ENCODE assay signal across 16 cellular contexts in genomic region chr14:22506778-22507351, GRCh38.
DNase-seq lines count a peak whose midpoint lies in the region; ATAC-seq, FAIRE-seq and TF ChIP-seq lines count a peak whose summit lies in the region.
"Had no signal": no experiment of that assay in that cellular context is flagged by ENCODE, and none has a peak within 500 bp of the region (broad histone marks: within the 10 kb centered on the region; RNA-seq: fewer than 3 reads in every experiment).

No MANE protein-coding gene starts in this region.

- H3K36me3 Mint-ChIP-seq in CD8-positive, alpha-beta T cell = peaks cover 88% of the 10 kb centered on the region
- peaks cover 47% of the 10 kb centered on the region for H3K36me3 Mint-ChIP-seq in activated naive CD8-positive, alpha-beta T cell
- H3K36me3 Mint-ChIP-seq in nephron (ENCODE audit: low read depth) = no peaks in the 10 kb centered on the region

- peaks cover 27% of the 10 kb centered on the region for H3K36me3 ChIP-seq in CD8-positive, alpha-beta T cell (ENCODE audit: insufficient read depth, low read length)
- H3K36me3 ChIP-seq: prostate gland had no signal

- peak in 1 of 7 experiments; percentile 60 for DNase-seq in CD8-positive, alpha-beta T cell
- no peak for DNase-seq in GM12892 (ENCODE audit: insufficient read length)
- DNase-seq in SHP77 (lab: John Stamatoyannopoulos, UW) = no peak
- DNase-seq: amniotic stem cell, NCI-H2029, NCI-H748 treated with DMSO at 0.1 percent for 48 hours, trophoblast cell had no signal

- peak overlapping the region; percentile 99 for H3K27ac Mint-ChIP-seq in CD8-positive, alpha-beta T cell
- peak overlapping the region; percentile 100 for H3K27ac Mint-ChIP-seq in activated naive CD8-positive, alpha-beta T cell
- peak overlapping the region; percentile 69 to 87 (median 82) for H3K27ac Mint-ChIP-seq in nephron

- H3K4me1 Mint-ChIP-seq in CD8-positive, alpha-beta T cell (ENCODE audit: low read depth) = peaks cover 82% of the 10 kb centered on the region
- peaks cover 55% of the 10 kb centered on the region for H3K4me1 Mint-ChIP-seq in activated naive CD8-positive, alpha-beta T cell (ENCODE audit: low read depth)
- peaks cover 47% of the 10 kb centered on the region for H3K4me1 Mint-ChIP-seq in nephron

- no peak for TF ChIP-seq CTCF in CD8-positive, alpha-beta T cell (IDR thresholded peaks at IDR 0.05)
- no peak for TF ChIP-seq CTCF in nephron (IDR thresholded peaks at IDR 0.05; ENCODE audit: unreplicated experiment in 3 of 3)

- FAIRE-seq in GM12892 (lab: Jason Lieb, UNC) = peak; percentile 95
- FAIRE-seq: G401.6, HTR-8/SVneo, islet of Langerhans had no signal

- peak; percentile 43 for ATAC-seq in CD8-positive, alpha-beta T cell
- ATAC-seq in HG03469 (IDR thresholded peaks at IDR 0.05; ENCODE audit: unreplicated experiment) (no peak), GM21360 (IDR thresholded peaks at IDR 0.05; ENCODE audit: unreplicated experiment) (no peak)

- H3K27me3 Mint-ChIP-seq in CD8-positive, alpha-beta T cell (ENCODE audit: low read depth) = no peaks in the 10 kb centered on the region
- H3K27me3 Mint-ChIP-seq in activated naive CD8-positive, alpha-beta T cell = no peaks in the 10 kb centered on the region
- peaks cover 7% of the 10 kb centered on the region for H3K27me3 Mint-ChIP-seq in nephron (ENCODE audit: low read depth)

- no peaks in the 10 kb centered on the region for H3K9me3 Mint-ChIP-seq in CD8-positive, alpha-beta T cell
- H3K9me3 Mint-ChIP-seq in activated naive CD8-positive, alpha-beta T cell (ENCODE audit: low read depth) = no peaks in the 10 kb centered on the region
- no peaks in the 10 kb centered on the region for H3K9me3 Mint-ChIP-seq in nephron

- no peaks in the 10 kb centered on the region for H3K27me3 ChIP-seq in CD8-positive, alpha-beta T cell (ENCODE audit: insufficient read depth, low read length)

- peak overlapping the region; percentile 81 for H3K4me3 Mint-ChIP-seq in CD8-positive, alpha-beta T cell
- peak overlapping the region; percentile 95 for H3K4me3 Mint-ChIP-seq in activated naive CD8-positive, alpha-beta T cell
- H3K4me3 Mint-ChIP-seq in nephron = peak overlapping the region; percentile 35 to 71 (median 57)

- H3K9me3 ChIP-seq in CD8-positive, alpha-beta T cell (ENCODE audit: low read length) = no peaks in the 10 kb centered on the region
- H3K9me3 ChIP-seq: prostate gland had no signal

- POLR2A ChIA-PET in CD8-positive, alpha-beta T cell (lab: Charles Lee) = interaction anchor here (0.6 to 26.7 kb wide), 15 partner anchors 8 to 638 kb away, joined by 3 to 472 read pairs (median 4); no protein-coding TSS in a partner anchor

- peaks cover 61% of the 10 kb centered on the region for H3K4me1 ChIP-seq in CD8-positive, alpha-beta T cell (ENCODE audit: insufficient read depth, low read length)
- H3K4me1 ChIP-seq: prostate gland had no signal

- intact Hi-C loops in CD8-positive, alpha-beta T cell (cut with DNase I, micrococcal nuclease) = loop anchor here (1.0 to 10.0 kb wide), 5 partner anchors 40 to 642 kb away; no protein-coding TSS in a partner anchor

- H3K4me3 ChIP-seq in CD8-positive, alpha-beta T cell (ENCODE audit: low read depth, low read length) = peak overlapping the region; percentile 63
- H3K4me3 ChIP-seq: prostate gland had no signal

- peak overlapping the region; percentile 72 for H3K27ac ChIP-seq in CD8-positive, alpha-beta T cell (ENCODE audit: low read depth, low read length)
- H3K27ac ChIP-seq: epithelial cell of prostate, prostate gland had no signal

- CTCF ChIA-PET in CD8-positive, alpha-beta T cell (lab: Charles Lee) = interaction anchor here (0.6 to 4.7 kb wide), 12 partner anchors 9 to 63 kb away, joined by 3 to 21 read pairs (median 4); no protein-coding TSS in a partner anchor

- peak; percentile 56; the same call in 1 of the 2 replicates for TF ChIP-seq POLR2A in GM12892 (IDR thresholded peaks at IDR 0.05; ENCODE audit: low read depth, low read length)
